ENCODE assay signal across 8 cellular contexts in the genomic region with DNA sequence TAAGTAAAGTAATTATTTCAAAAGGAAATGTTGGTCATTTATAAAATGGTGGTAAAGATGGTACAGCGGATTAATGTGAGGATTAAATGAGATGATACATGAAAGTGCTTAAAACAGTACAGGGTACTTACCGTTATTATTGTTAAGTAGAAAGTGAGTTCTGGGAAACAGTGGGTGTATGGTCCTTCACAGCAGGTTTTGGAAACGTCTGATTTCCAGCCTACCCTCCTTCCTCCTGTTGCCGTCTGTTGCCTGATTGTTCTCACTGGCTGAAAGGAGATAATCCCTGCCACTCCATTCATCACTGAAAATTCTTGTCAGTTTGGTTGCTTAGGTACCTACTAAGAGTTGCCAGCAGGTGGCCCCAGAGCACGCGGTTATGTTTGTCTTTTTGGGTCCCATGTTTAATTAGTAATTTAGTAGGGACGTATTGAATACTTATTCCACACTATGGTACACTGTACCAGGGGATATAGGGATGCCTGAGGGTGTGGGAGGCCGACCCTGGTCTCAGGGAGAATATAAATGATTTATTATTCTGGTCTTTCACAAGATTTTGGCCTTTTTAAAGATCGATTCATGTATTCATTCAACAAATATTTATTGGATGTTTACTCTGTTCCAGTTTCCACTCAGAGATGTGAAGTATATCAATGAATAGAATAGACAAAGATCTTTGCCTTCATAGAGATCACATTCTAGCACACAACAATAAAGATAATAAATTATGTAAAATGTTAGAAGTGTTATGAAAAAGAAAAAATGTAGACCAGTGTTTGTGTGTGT. TPM values are rescaled to one million over a fixed set of nuclear protein-coding genes. Genes with fewer than 3 reads are reported as not detected.
DNase-seq lines count a peak whose midpoint lies in the region; ATAC-seq, FAIRE-seq and TF ChIP-seq lines count a peak whose summit lies in the region.

No MANE protein-coding gene starts in this region.

- H3K27me3 ChIP-seq in HL-60 (ENCODE audit: insufficient read depth, poor library complexity, severe bottlenecking), result peaks cover 2% of the 10 kb centered on the region
- no peaks in the 10 kb centered on the region for H3K27me3 ChIP-seq in pancreas
- no peaks in the 10 kb centered on the region for H3K27me3 ChIP-seq in suprapubic skin

- H3K4me3 ChIP-seq in HL-60 (replicated peaks; ENCODE audit: insufficient read depth, low read length) (no peak overlapping the region), pancreas (peak overlapping the region in 3 of 4 donors; percentile 30 to 62 (median 50)), suprapubic skin (peak overlapping the region; percentile 57)

- no peak for TF ChIP-seq EP300 in suprapubic skin (IDR thresholded peaks at IDR 0.05)

- no peaks in the 10 kb centered on the region for H3K36me3 ChIP-seq in pancreas
- no peaks in the 10 kb centered on the region for H3K36me3 ChIP-seq in suprapubic skin

- H3K4me1 ChIP-seq in pancreas (no peaks in the 10 kb centered on the region), suprapubic skin (peaks cover 41% of the 10 kb centered on the region)

- peak; percentile 83 for TF ChIP-seq CTCF in D721Med (IDR thresholded peaks at IDR 0.05; ENCODE audit: insufficient read depth, missing control alignments)
- peak; percentile 66 for TF ChIP-seq CTCF in HL-60 (IDR thresholded peaks at IDR 0.05; ENCODE audit: insufficient read depth, low read length)
- peak; percentile 34 to 57 (median 45) for TF ChIP-seq CTCF in pancreas (IDR thresholded peaks at IDR 0.05)
- peak; percentile 57 to 66 for TF ChIP-seq CTCF in suprapubic skin (IDR thresholded peaks at IDR 0.05)

- no peak overlapping the region for H3K27ac Mint-ChIP-seq in activated T-helper 2 cell treated with anti-CD3 and anti-CD28 coated beads, Interferon-gamma antibody, Interleukin-2, Interleukin-4, amounts not matched to agents 10 μg/mL and 5 μg/mL and 100 μg/mL, durations not matched to agents 14 hours and 24 hours and 36 hours

- peak; percentile 68 to 83 (median 75) for ATAC-seq in pancreas

- WGBS in pancreas, 2 donors, result 20 to 22% methylated on average over 9 of the region's 9 CpGs
- 16% methylated on average over 9 of the region's 9 CpGs for WGBS in suprapubic skin

- no peak for FAIRE-seq in D721Med (lab: Jason Lieb, UNC)
- no peak for FAIRE-seq in pancreas (lab: Jason Lieb, UNC)

- H3K4me3 Mint-ChIP-seq in activated T-helper 2 cell treated with anti-CD3 and anti-CD28 coated beads, Interferon-gamma antibody, Interleukin-2, Interleukin-4, amounts not matched to agents 10 μg/mL and 5 μg/mL and 100 μg/mL, durations not matched to agents 14 hours and 24 hours and 36 hours (ENCODE audit: low read depth), result peak overlapping the region; percentile 51

- H3K4me1 Mint-ChIP-seq in activated T-helper 2 cell treated with anti-CD3 and anti-CD28 coated beads, Interferon-gamma antibody, Interleukin-2, Interleukin-4, amounts not matched to agents 10 μg/mL and 5 μg/mL and 100 μg/mL, durations not matched to agents 14 hours and 24 hours and 36 hours (ENCODE audit: low read depth), result peaks cover 4% of the 10 kb centered on the region

- DNase-seq in D721Med (ENCODE audit: insufficient read length, low spot score) (no peak), HL-60 (ENCODE audit: low read depth in 1 of 2, low spot score in 1 of 2) (peak; percentile 38 to 56), SHP77 (lab: John Stamatoyannopoulos, UW) (peak; percentile 88 to 90), foreskin melanocyte (peak; percentile 71), pancreas (peak in 5 of 6 donors; percentile 16 to 68 (median 44)), suprapubic skin (ENCODE audit: low spot score in 2 of 2) (peak in 1 of 2 donors; percentile 74), NCI-H2107 treated with DMSO at 0.1 percent for 48 hours (lab: John Stamatoyannopoulos, UW; ENCODE audit: unreplicated experiment) (no peak)
- DNase-seq in activated T-helper 2 cell treated with anti-CD3 and anti-CD28 coated beads, Interferon-gamma antibody, Interleukin-2, Interleukin-4, amounts not matched to agents 10 μg/mL and 5 μg/mL and 100 μg/mL, durations not matched to agents 14 hours and 24 hours and 36 hours (ENCODE audit: low spot score), result peak; percentile 48

- H3K27me3 Mint-ChIP-seq in activated T-helper 2 cell treated with anti-CD3 and anti-CD28 coated beads, Interferon-gamma antibody, Interleukin-2, Interleukin-4, amounts not matched to agents 10 μg/mL and 5 μg/mL and 100 μg/mL, durations not matched to agents 14 hours and 24 hours and 36 hours (ENCODE audit: low read depth), result peaks cover 50% of the 10 kb centered on the region

- no peaks in the 10 kb centered on the region for H3K36me3 Mint-ChIP-seq in activated T-helper 2 cell treated with anti-CD3 and anti-CD28 coated beads, Interferon-gamma antibody, Interleukin-2, Interleukin-4, amounts not matched to agents 10 μg/mL and 5 μg/mL and 100 μg/mL, durations not matched to agents 14 hours and 24 hours and 36 hours (ENCODE audit: low read depth)

- intact Hi-C loops in activated T-helper 2 cell treated with anti-CD3 and anti-CD28 coated beads, Interferon-gamma antibody, Interleukin-2, Interleukin-4, amounts not matched to agents 10 μg/mL and 5 μg/mL and 100 μg/mL, durations not matched to agents 14 hours and 24 hours and 36 hours (cut with micrococcal nuclease), result loop anchor here (1.0 to 10.0 kb wide), 5 partner anchors 79 to 268 kb away; no protein-coding TSS in a partner anchor
- intact Hi-C loops in pancreas (cut with DNase I), result loop anchor here in 2 of 3 donors (5.0 kb wide), 2 partner anchors 252 to 267 kb away; no protein-coding TSS in a partner anchor

- H3K27ac ChIP-seq in HL-60 (replicated peaks) (no peak overlapping the region), pancreas (no peak overlapping the region), suprapubic skin (no peak overlapping the region)

- H3K9me3 Mint-ChIP-seq in activated T-helper 2 cell treated with anti-CD3 and anti-CD28 coated beads, Interferon-gamma antibody, Interleukin-2, Interleukin-4, amounts not matched to agents 10 μg/mL and 5 μg/mL and 100 μg/mL, durations not matched to agents 14 hours and 24 hours and 36 hours, result no peaks in the 10 kb centered on the region

- H3K9me3 ChIP-seq in pancreas, result no peaks in the 10 kb centered on the region
- H3K9me3 ChIP-seq in suprapubic skin, result no peaks in the 10 kb centered on the region

- no peak for TF ChIP-seq POLR2A in suprapubic skin (IDR thresholded peaks at IDR 0.05)

RNA-seq across cellular contexts. Expression of gene RPTN, which starts 30.8 kb away (rescaled TPM):
- total RNA-seq in activated T-helper 2 cell treated with anti-CD3 and anti-CD28 coated beads, Interferon-gamma antibody, Interleukin-2, Interleukin-4, amounts not matched to agents 10 μg/mL and 5 μg/mL and 100 μg/mL, durations not matched to agents 14 hours and 24 hours and 36 hours, result not detected in 2 replicates
- not detected for total RNA-seq in pancreas
- polyA plus RNA-seq in pancreas, result not detected
- 10 to 100 TPM in 3 of 4 donors, 1 to 10 TPM in 1; 9.0 to 40.3 (median 18.2) TPM for total RNA-seq in suprapubic skin

RNA-seq across cellular contexts. Expression of gene HRNR, which starts 34.1 kb away (rescaled TPM):
- not detected in 2 replicates for total RNA-seq in activated T-helper 2 cell treated with anti-CD3 and anti-CD28 coated beads, Interferon-gamma antibody, Interleukin-2, Interleukin-4, amounts not matched to agents 10 μg/mL and 5 μg/mL and 100 μg/mL, durations not matched to agents 14 hours and 24 hours and 36 hours
- total RNA-seq in pancreas, result not detected
- polyA plus RNA-seq in pancreas, result under 1 TPM; 0.02 to 0.04 TPM
- total RNA-seq in suprapubic skin, result not detected

Comparison
In these comparisons a context has a peak if more than half of its experiments do, and no peak if none do; other contexts are left out.
1. DNase-seq: peak in HL-60 (2 of 2), SHP77 (2 of 2), activated T-helper 2 cell treated with anti-CD3 and anti-CD28 coated beads, Interferon-gamma antibody, Interleukin-2, Interleukin-4, amounts not matched to agents 10 μg/mL and 5 μg/mL and 100 μg/mL, durations not matched to agents 14 hours and 24 hours and 36 hours (single experiment), foreskin melanocyte (single experiment) and pancreas (5 of 6); none in D721Med (single experiment) and NCI-H2107 treated with DMSO at 0.1 percent for 48 hours (single experiment).
2. Peak in every context shown above with its lines, with median percentiles within 50 percentile points of each other: CTCF ChIP-seq.